In the genomic region with DNA sequence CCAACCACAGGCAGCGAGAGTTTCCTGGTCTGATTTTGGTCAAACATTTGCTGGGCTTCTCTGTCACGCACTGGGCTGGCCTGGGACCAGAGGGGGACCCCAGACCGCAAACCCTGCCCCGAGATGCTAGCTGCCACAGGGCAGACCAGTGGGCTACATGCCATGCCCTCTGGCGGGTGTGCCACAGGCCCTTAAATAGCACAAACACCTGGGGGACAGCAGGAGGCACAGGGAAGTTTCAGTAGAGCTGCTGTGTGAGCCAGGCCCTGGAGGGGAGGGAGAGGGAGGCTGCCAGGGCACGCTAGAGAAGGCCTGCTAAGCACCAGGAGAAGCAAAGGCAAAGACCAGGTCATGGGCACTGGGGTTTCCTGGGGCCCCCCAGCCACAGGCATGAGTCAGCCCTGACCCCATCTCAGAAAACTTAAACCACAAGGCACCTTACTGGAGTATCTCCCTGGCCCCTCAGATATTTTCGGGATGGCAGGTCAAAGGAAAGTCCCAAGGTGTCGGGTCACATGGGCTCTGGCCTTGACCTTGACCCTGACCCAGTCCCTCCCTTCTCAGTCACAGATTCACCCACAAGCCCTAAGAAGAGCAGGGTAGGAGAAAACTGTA, we compare ENCODE assay signal across 8 cellular contexts. TPM values are rescaled to one million over a fixed set of nuclear protein-coding genes. Genes with fewer than 3 reads are reported as not detected.
DNase-seq lines count a peak whose midpoint lies in the region; ATAC-seq and TF ChIP-seq lines count a peak whose summit lies in the region.

No MANE protein-coding gene starts in this region.

- H3K4me3 ChIP-seq in mammary epithelial cell (replicated peaks in 1 of 3; ENCODE audit: insufficient read depth in 1 of 3, low read depth in 2 of 3, low read length in 3 of 3) (no peak overlapping the region), lower lobe of right lung (no peak overlapping the region)

- H3K9me3 Mint-ChIP-seq in activated CD4-positive, alpha-beta T cell treated with anti-CD3 and anti-CD28 coated beads for 36 hours (ENCODE audit: low read depth), result no peaks in the 10 kb centered on the region

- H3K36me3 Mint-ChIP-seq in activated CD4-positive, alpha-beta T cell treated with anti-CD3 and anti-CD28 coated beads for 36 hours (ENCODE audit: low read depth), result peaks cover 2% of the 10 kb centered on the region

- DNase-seq in activated CD4-positive, alpha-beta T cell treated with anti-CD3 and anti-CD28 coated beads for 36 hours, result no peak
- no peak for DNase-seq in activated CD4-positive, alpha-beta T cell treated with anti-CD3 and anti-CD28 coated beads for 4 hours
- DNase-seq in mammary epithelial cell, result no peak
- DNase-seq in stimulated activated naive CD8-positive, alpha-beta T cell treated with anti-CD3 and anti-CD28 coated beads, Interleukin-15, Interleukin-2, amounts not matched to agents 100 U/mL and 50 U/mL, for 24 hours, result peak; percentile 56
- DNase-seq in activated CD4-positive, alpha-beta T cell treated with anti-CD3 and anti-CD28 coated beads for 1 hour, result no peak
- no peak for DNase-seq in lower lobe of right lung
- no peak for DNase-seq in NCI-H1694 (lab: John Stamatoyannopoulos, UW)

- H3K27ac ChIP-seq in mammary epithelial cell (ENCODE audit: insufficient read depth, low read depth, low read length) (peak overlapping the region; percentile 80), lower lobe of right lung (no peak overlapping the region)

- H3K9me3 ChIP-seq in mammary epithelial cell (replicated peaks; ENCODE audit: insufficient read depth, low read length), result no peaks in the 10 kb centered on the region
- H3K9me3 ChIP-seq in lower lobe of right lung, result no peaks in the 10 kb centered on the region

- peak overlapping the region; percentile 55 for H3K9ac ChIP-seq in mammary epithelial cell (ENCODE audit: insufficient read depth, low read length)

- peaks cover 2% of the 10 kb centered on the region for H3K36me3 ChIP-seq in mammary epithelial cell (ENCODE audit: insufficient read depth, low read length)
- no peaks in the 10 kb centered on the region for H3K36me3 ChIP-seq in lower lobe of right lung

- no peak overlapping the region for H3K4me3 Mint-ChIP-seq in activated CD4-positive, alpha-beta T cell treated with anti-CD3 and anti-CD28 coated beads for 36 hours

- H3K27me3 ChIP-seq in mammary epithelial cell (ENCODE audit: insufficient read depth, low read length) (no peaks in the 10 kb centered on the region), lower lobe of right lung (ENCODE audit: low read depth) (no peaks in the 10 kb centered on the region)

- ATAC-seq in activated CD4-positive, alpha-beta T cell treated with anti-CD3 and anti-CD28 coated beads for 36 hours, result peak; percentile 52
- ATAC-seq in HG03432 (IDR thresholded peaks at IDR 0.05; ENCODE audit: unreplicated experiment), result peak; percentile 68
- peak; percentile 79 for ATAC-seq in stimulated activated naive CD8-positive, alpha-beta T cell treated with anti-CD3 and anti-CD28 coated beads, Interleukin-15, Interleukin-2, amounts not matched to agents 100 U/mL and 50 U/mL, for 24 hours
- no peak for ATAC-seq in lower lobe of right lung

- peaks cover 21% of the 10 kb centered on the region for H3K4me1 Mint-ChIP-seq in activated CD4-positive, alpha-beta T cell treated with anti-CD3 and anti-CD28 coated beads for 36 hours

- dilution Hi-C loops in mammary epithelial cell (cut with HindIII; ENCODE audit: low sequenced_read_pairs), result no loop called here

- BruUV-seq in mammary epithelial cell (replicated peaks; lab: Mats Ljungman, UMichigan), result no TSS peak

- peak overlapping the region; percentile 66 for H3K4me2 ChIP-seq in mammary epithelial cell (ENCODE audit: insufficient read depth, low read depth, low read length)

- H3K4me1 ChIP-seq in mammary epithelial cell (ENCODE audit: insufficient read depth, low read length) (peaks cover 42% of the 10 kb centered on the region), lower lobe of right lung (peaks cover 33% of the 10 kb centered on the region)

- H4K20me1 ChIP-seq in mammary epithelial cell (ENCODE audit: insufficient read depth, low read length), result no peaks in the 10 kb centered on the region

- CTCF ChIA-PET in activated CD4-positive, alpha-beta T cell treated with anti-CD3 and anti-CD28 coated beads for 36 hours (lab: Charles Lee), result no interaction called here
- CTCF ChIA-PET in mammary epithelial cell (lab: Charles Lee; ENCODE audit: low non-redundant PET), result no interaction called here

- no peak overlapping the region for H2AFZ ChIP-seq in mammary epithelial cell (ENCODE audit: low read depth, low read length)

- WGBS in mammary epithelial cell (ENCODE audit: low coverage, missing lambda C conversion rate), result 27% methylated on average over 6 of the region's 8 CpGs

- peaks cover 99% of the 10 kb centered on the region for H3K79me2 ChIP-seq in mammary epithelial cell (ENCODE audit: insufficient read depth, low read length)

- no peaks in the 10 kb centered on the region for H3K27me3 Mint-ChIP-seq in activated CD4-positive, alpha-beta T cell treated with anti-CD3 and anti-CD28 coated beads for 36 hours

- peak overlapping the region; percentile 31 for H3K27ac Mint-ChIP-seq in activated CD4-positive, alpha-beta T cell treated with anti-CD3 and anti-CD28 coated beads for 36 hours

- POLR2A ChIA-PET in activated CD4-positive, alpha-beta T cell treated with anti-CD3 and anti-CD28 coated beads for 36 hours (lab: Charles Lee), result no interaction called here

- in situ Hi-C loops in mammary epithelial cell (cut with MboI; ENCODE audit: low sequenced_read_pairs in 2 of 2), result no loop called here

- TF ChIP-seq CTCF in mammary epithelial cell (conservative IDR thresholded peaks at IDR 0.05 in 1 of 2, IDR thresholded peaks at IDR 0.05 in 1 of 2; ENCODE audit: extremely low read depth in 1 of 2, insufficient read depth in 1 of 2, low read depth in 1 of 2, low read length in 2 of 2) (no peak), lower lobe of right lung (IDR thresholded peaks at IDR 0.05) (no peak)

- intact Hi-C loops in activated CD4-positive, alpha-beta T cell treated with anti-CD3 and anti-CD28 coated beads for 36 hours (cut with DNase I, micrococcal nuclease), result no loop called here
- intact Hi-C loops in mammary epithelial cell (cut with micrococcal nuclease) (loop anchor here (2.0 kb wide), 1 partner anchor 44 kb away; no protein-coding TSS in a partner anchor), lower lobe of right lung (cut with DNase I) (no loop called here)

RNA-seq across cellular contexts. Expression of a gene that starts 29.2 kb away (rescaled TPM):
- total RNA-seq in activated CD4-positive, alpha-beta T cell treated with anti-CD3 and anti-CD28 coated beads for 36 hours, result 10 to 100 TPM; 31.0 to 35.5 TPM
- total RNA-seq in mammary epithelial cell (100 to 1,000 TPM in 1 of 2 donors, 10 to 100 TPM in 1; 38.8 to 104 TPM), lower lobe of right lung (129 TPM)
- 80.2 TPM for polyA plus RNA-seq in mammary epithelial cell
- 163 TPM for polyA minus RNA-seq in mammary epithelial cell

Comparison
In these comparisons a context has a peak if more than half of its experiments do, and no peak if none do; other contexts are left out.
1. ATAC-seq: peak in activated CD4-positive, alpha-beta T cell treated with anti-CD3 and anti-CD28 coated beads for 36 hours (single experiment), HG03432 (single experiment) and stimulated activated naive CD8-positive, alpha-beta T cell treated with anti-CD3 and anti-CD28 coated beads, Interleukin-15, Interleukin-2, amounts not matched to agents 100 U/mL and 50 U/mL, for 24 hours (single experiment); none in lower lobe of right lung (0 of 2).